Comparison of ENCODE assay signal across 8 cellular contexts in genomic region chrX:14027511-14028019, GRCh38. TPM values are rescaled to one million over a fixed set of nuclear protein-coding genes. Genes with fewer than 3 reads are reported as not detected.
DNase-seq lines count a peak whose midpoint lies in the region; ATAC-seq, FAIRE-seq and TF ChIP-seq lines count a peak whose summit lies in the region.

No MANE protein-coding gene starts in this region.

- peak overlapping the region; percentile 94 for H3K4me3 Mint-ChIP-seq in natural killer cell treated with Interleukin-12 subunit alpha and Interleukin-12 subunit beta and Interleukin-15 and Interleukin-18, amount 100 ng/mL, for 72 hours
- H3K4me3 Mint-ChIP-seq in natural killer cell (no peak overlapping the region), nephron progenitor cell (peak overlapping the region; percentile 91)

- intact Hi-C loops in natural killer cell (cut with micrococcal nuclease): no loop called here
- intact Hi-C loops in mucosa of descending colon (cut with DNase I, micrococcal nuclease): no loop called here

- no peaks in the 10 kb centered on the region for H3K27me3 Mint-ChIP-seq in natural killer cell treated with Interleukin-12 subunit alpha and Interleukin-12 subunit beta and Interleukin-15 and Interleukin-18, amount 100 ng/mL, for 72 hours
- no peaks in the 10 kb centered on the region for H3K27me3 Mint-ChIP-seq in natural killer cell (ENCODE audit: low read depth in 2 of 2)
- H3K27me3 Mint-ChIP-seq in nephron progenitor cell (ENCODE audit: low read depth, poor library complexity): no peaks in the 10 kb centered on the region

- H3K36me3 Mint-ChIP-seq in natural killer cell treated with Interleukin-12 subunit alpha and Interleukin-12 subunit beta and Interleukin-15 and Interleukin-18, amount 100 ng/mL, for 72 hours: no peaks in the 10 kb centered on the region
- no peaks in the 10 kb centered on the region for H3K36me3 Mint-ChIP-seq in natural killer cell
- peaks cover 9% of the 10 kb centered on the region for H3K36me3 Mint-ChIP-seq in nephron progenitor cell (ENCODE audit: low read depth)

- peaks cover 26 to 30% of the 10 kb centered on the region in 2 donors for H3K4me1 Mint-ChIP-seq in natural killer cell treated with Interleukin-12 subunit alpha and Interleukin-12 subunit beta and Interleukin-15 and Interleukin-18, amount 100 ng/mL, for 72 hours (ENCODE audit: low read depth in 2 of 2)
- H3K4me1 Mint-ChIP-seq in natural killer cell (peaks cover 12 to 18% of the 10 kb centered on the region in 2 donors), nephron progenitor cell (peaks cover 29% of the 10 kb centered on the region)

- no peak overlapping the region for H3K4me3 ChIP-seq in mucosa of descending colon

- no peaks in the 10 kb centered on the region for H3K9me3 ChIP-seq in mucosa of descending colon

- no peak for FAIRE-seq in frontal cortex (lab: Jason Lieb, UNC)

- H3K36me3 ChIP-seq in mucosa of descending colon (ENCODE audit: low read depth): no peaks in the 10 kb centered on the region

- ATAC-seq in natural killer cell treated with Interleukin-12 subunit alpha and Interleukin-12 subunit beta and Interleukin-15 and Interleukin-18, amount 100 ng/mL, for 72 hours: peak; percentile 59 to 69
- no peak for ATAC-seq in natural killer cell
- ATAC-seq in HG03442 (IDR thresholded peaks at IDR 0.05; ENCODE audit: unreplicated experiment): peak; percentile 52
- ATAC-seq in mucosa of descending colon: no peak

- H3K27ac Mint-ChIP-seq in natural killer cell treated with Interleukin-12 subunit alpha and Interleukin-12 subunit beta and Interleukin-15 and Interleukin-18, amount 100 ng/mL, for 72 hours: peak overlapping the region; percentile 91 to 93
- H3K27ac Mint-ChIP-seq in natural killer cell (no peak overlapping the region), nephron progenitor cell (no peak overlapping the region)

- no peak for DNase-seq in natural killer cell treated with Interleukin-12 subunit alpha and Interleukin-12 subunit beta and Interleukin-15 and Interleukin-18, amount 100 ng/mL, for 72 hours (ENCODE audit: low spot score)
- DNase-seq in natural killer cell: no peak
- DNase-seq in amniotic epithelial cell (ENCODE audit: low read depth): peak; percentile 67
- DNase-seq in nephron progenitor cell: no peak
- DNase-seq in frontal cortex (ENCODE audit: low spot score in 2 of 2): no peak
- DNase-seq in mucosa of descending colon: no peak
- DNase-seq in activated CD4-positive, alpha-beta T cell treated with anti-CD3 and anti-CD28 coated beads for 48 hours: no peak

- H3K9me3 Mint-ChIP-seq in natural killer cell treated with Interleukin-12 subunit alpha and Interleukin-12 subunit beta and Interleukin-15 and Interleukin-18, amount 100 ng/mL, for 72 hours: no peaks in the 10 kb centered on the region
- H3K9me3 Mint-ChIP-seq in natural killer cell (no peaks in the 10 kb centered on the region), nephron progenitor cell (peaks cover 12% of the 10 kb centered on the region)

- H3K4me1 ChIP-seq in mucosa of descending colon (ENCODE audit: low read depth): no peaks in the 10 kb centered on the region

- TF ChIP-seq CTCF in natural killer cell (IDR thresholded peaks at IDR 0.05) (no peak), nephron progenitor cell (IDR thresholded peaks at IDR 0.05) (no peak), mucosa of descending colon (IDR thresholded peaks at IDR 0.05) (no peak)

RNA-seq across cellular contexts. Expression of gene GEMIN8, which starts 2.1 kb away (rescaled TPM):
- total RNA-seq in natural killer cell treated with Interleukin-12 subunit alpha and Interleukin-12 subunit beta and Interleukin-15 and Interleukin-18, amount 100 ng/mL, for 72 hours: 10 to 100 TPM; 21.7 to 24.4 TPM
- total RNA-seq in natural killer cell: 10 to 100 TPM in 1 of 3 donors, 1 to 10 TPM in 2; 8.8 to 13.4 (median 9.7) TPM
- total RNA-seq in frontal cortex: 12.2 TPM
- total RNA-seq in mucosa of descending colon: 10 to 100 TPM; 13.5 to 15.9 (median 14.9) TPM

Comparison
In these comparisons a context has a peak if more than half of its experiments do, and no peak if none do; other contexts are left out.
1. ATAC-seq: peak in natural killer cell treated with Interleukin-12 subunit alpha and Interleukin-12 subunit beta and Interleukin-15 and Interleukin-18, amount 100 ng/mL, for 72 hours (2 of 2) and HG03442 (single experiment); none in natural killer cell (0 of 3) and mucosa of descending colon (single experiment).
2. H3K27ac Mint-ChIP-seq: peak in natural killer cell treated with Interleukin-12 subunit alpha and Interleukin-12 subunit beta and Interleukin-15 and Interleukin-18, amount 100 ng/mL, for 72 hours (2 of 2); none in natural killer cell (0 of 2) and nephron progenitor cell (single experiment).